24 cellular contexts compared by ENCODE assay signal in genomic region chr16:51507286-51507685, GRCh38.
"Had no signal": no experiment of that assay in that cellular context is flagged by ENCODE, and none has a peak within 500 bp of the region (broad histone marks: within the 10 kb centered on the region; RNA-seq: fewer than 3 reads in every experiment).

No MANE protein-coding gene starts in this region.

- H3K9me3 ChIP-seq: neutrophil, pancreas, prostate gland, right lobe of liver, thoracic aorta, tibial artery, transverse colon, upper lobe of right lung had no signal

- H3K27ac ChIP-seq: neutrophil, pancreas, prostate gland, right lobe of liver, sigmoid colon, stomach, thoracic aorta, tibial artery, transverse colon, upper lobe of right lung, uterus had no signal

- H3K4me3 ChIP-seq: pancreas, prostate gland, right lobe of liver, sigmoid colon, stomach, thoracic aorta, tibial artery, transverse colon, upper lobe of right lung, uterus had no signal

- DNase-seq: naive thymus-derived CD8-positive, alpha-beta T cell; nephron progenitor cell; nucleus accumbens; pancreas; right cardiac atrium; right lobe of liver; sigmoid colon; small intestine; stimulated activated CD4-positive, alpha-beta T cell treated with anti-CD3 and anti-CD28 coated beads, Interleukin-15, amount 100 ng/mL, for 24 hours; stimulated activated CD4-positive, alpha-beta T cell treated with anti-CD3 and anti-CD28 coated beads, Interleukin-2, amount 100 ng/mL, for 24 hours; stimulated activated CD4-positive, alpha-beta T cell treated with anti-CD3 and anti-CD28 coated beads, Interleukin-2, amount 100 ng/mL, for 48 hours; stimulated activated CD4-positive, alpha-beta T cell treated with anti-CD3 and anti-CD28 coated beads, Interleukin-4, amount 100 ng/mL, for 24 hours; stimulated activated naive B cell treated with anti-CD40 and anti-IgM and Interleukin-4, amounts not matched to agents 10 μg/mL and 1 μg/mL and 100 μg/mL, for 72 hours; stimulated activated naive CD4-positive, alpha-beta T cell treated with Interleukin-2 at 50 U/mL for 16 hours; stomach; tibial artery; transverse colon; upper lobe of right lung; uterus had no signal

- H3K36me3 ChIP-seq: neutrophil, pancreas, prostate gland, right lobe of liver, sigmoid colon, stomach, thoracic aorta, tibial artery, transverse colon, upper lobe of right lung, uterus had no signal

- ATAC-seq: naive thymus-derived CD8-positive, alpha-beta T cell; natural killer cell treated with Interleukin-12 subunit alpha and Interleukin-12 subunit beta and Interleukin-15 and Interleukin-18, amount 100 ng/mL, for 72 hours; pancreas; right cardiac atrium; stimulated activated effector memory CD8-positive, alpha-beta T cell treated with anti-CD3 and anti-CD28 coated beads, Interleukin-12 subunit alpha, Interleukin-12 subunit beta, amount 100 ng/mL, for 72 hours; stimulated activated naive B cell treated with anti-CD40 and anti-IgM and Interleukin-4, amounts not matched to agents 10 μg/mL and 1 μg/mL and 100 μg/mL, for 72 hours; upper lobe of right lung had no signal

- H3K27me3 ChIP-seq: neutrophil, pancreas, right lobe of liver, sigmoid colon, stomach, tibial artery, transverse colon, upper lobe of right lung, uterus had no signal

- H3K4me1 ChIP-seq: pancreas, prostate gland, right lobe of liver, sigmoid colon, stomach, tibial artery, transverse colon, upper lobe of right lung, uterus had no signal
